In the genomic region with DNA sequence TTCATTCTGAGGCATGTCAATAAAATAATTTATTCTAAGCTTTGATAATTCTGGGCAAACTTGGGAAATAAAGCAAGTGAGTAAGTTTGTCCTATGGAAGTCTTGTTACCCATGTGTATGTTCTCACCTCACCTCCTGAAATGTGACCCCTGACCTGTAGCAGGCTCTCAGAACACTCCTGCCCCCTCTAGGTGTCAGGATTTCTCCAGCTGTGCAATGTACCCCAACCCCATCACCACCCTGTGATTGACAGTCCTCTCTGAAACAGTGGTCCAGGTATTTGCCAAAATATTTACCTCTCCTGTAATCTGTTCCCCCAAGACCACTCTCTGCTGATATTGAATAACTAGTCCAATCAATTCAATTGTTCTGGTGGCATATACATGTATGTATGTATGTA, we compare ENCODE assay signal across 1 cellular context.
TF ChIP-seq lines count a peak whose summit lies in the region.

No MANE protein-coding gene starts in this region.

TF ChIP-seq in GM23338, 12 proteins besides CTCF, POLR2A, EP300 and RAD21:
- TF ChIP-seq, protein P1, sequence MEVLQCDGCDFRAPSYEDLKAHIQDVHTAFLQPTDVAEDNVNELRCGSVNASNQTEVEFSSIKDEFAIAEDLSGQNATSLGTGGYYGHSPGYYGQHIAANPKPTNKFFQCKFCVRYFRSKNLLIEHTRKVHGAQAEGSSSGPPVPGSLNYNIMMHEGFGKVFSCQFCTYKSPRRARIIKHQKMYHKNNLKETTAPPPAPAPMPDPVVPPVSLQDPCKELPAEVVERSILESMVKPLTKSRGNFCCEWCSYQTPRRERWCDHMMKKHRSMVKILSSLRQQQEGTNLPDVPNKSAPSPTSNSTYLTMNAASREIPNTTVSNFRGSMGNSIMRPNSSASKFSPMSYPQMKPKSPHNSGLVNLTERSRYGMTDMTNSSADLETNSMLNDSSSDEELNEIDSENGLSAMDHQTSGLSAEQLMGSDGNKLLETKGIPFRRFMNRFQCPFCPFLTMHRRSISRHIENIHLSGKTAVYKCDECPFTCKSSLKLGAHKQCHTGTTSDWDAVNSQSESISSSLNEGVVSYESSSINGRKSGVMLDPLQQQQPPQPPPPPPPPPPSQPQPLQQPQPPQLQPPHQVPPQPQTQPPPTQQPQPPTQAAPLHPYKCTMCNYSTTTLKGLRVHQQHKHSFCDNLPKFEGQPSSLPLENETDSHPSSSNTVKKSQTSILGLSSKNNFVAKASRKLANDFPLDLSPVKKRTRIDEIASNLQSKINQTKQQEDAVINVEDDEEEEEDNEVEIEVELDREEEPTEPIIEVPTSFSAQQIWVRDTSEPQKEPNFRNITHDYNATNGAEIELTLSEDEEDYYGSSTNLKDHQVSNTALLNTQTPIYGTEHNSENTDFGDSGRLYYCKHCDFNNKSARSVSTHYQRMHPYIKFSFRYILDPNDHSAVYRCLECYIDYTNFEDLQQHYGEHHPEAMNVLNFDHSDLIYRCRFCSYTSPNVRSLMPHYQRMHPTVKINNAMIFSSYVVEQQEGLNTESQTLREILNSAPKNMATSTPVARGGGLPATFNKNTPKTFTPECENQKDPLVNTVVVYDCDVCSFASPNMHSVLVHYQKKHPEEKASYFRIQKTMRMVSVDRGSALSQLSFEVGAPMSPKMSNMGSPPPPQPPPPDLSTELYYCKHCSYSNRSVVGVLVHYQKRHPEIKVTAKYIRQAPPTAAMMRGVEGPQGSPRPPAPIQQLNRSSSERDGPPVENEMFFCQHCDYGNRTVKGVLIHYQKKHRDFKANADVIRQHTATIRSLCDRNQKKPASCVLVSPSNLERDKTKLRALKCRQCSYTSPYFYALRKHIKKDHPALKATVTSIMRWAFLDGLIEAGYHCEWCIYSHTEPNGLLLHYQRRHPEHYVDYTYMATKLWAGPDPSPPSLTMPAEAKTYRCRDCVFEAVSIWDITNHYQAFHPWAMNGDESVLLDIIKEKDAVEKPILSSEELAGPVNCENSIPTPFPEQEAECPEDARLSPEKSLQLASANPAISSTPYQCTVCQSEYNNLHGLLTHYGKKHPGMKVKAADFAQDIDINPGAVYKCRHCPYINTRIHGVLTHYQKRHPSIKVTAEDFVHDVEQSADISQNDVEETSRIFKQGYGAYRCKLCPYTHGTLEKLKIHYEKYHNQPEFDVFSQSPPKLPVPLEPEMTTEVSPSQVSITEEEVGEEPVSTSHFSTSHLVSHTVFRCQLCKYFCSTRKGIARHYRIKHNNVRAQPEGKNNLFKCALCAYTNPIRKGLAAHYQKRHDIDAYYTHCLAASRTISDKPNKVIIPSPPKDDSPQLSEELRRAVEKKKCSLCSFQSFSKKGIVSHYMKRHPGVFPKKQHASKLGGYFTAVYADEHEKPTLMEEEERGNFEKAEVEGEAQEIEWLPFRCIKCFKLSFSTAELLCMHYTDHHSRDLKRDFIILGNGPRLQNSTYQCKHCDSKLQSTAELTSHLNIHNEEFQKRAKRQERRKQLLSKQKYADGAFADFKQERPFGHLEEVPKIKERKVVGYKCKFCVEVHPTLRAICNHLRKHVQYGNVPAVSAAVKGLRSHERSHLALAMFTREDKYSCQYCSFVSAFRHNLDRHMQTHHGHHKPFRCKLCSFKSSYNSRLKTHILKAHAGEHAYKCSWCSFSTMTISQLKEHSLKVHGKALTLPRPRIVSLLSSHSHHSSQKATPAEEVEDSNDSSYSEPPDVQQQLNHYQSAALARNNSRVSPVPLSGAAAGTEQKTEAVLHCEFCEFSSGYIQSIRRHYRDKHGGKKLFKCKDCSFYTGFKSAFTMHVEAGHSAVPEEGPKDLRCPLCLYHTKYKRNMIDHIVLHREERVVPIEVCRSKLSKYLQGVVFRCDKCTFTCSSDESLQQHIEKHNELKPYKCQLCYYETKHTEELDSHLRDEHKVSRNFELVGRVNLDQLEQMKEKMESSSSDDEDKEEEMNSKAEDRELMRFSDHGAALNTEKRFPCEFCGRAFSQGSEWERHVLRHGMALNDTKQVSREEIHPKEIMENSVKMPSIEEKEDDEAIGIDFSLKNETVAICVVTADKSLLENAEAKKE (CRISPR knock-in tag; IDR thresholded peaks at IDR 0.05) = no peak
- TF ChIP-seq ZNF114 (CRISPR knock-in tag; IDR thresholded peaks at IDR 0.05) (no peak), CREB1 (CRISPR knock-in tag; IDR thresholded peaks at IDR 0.05; ENCODE audit: low read depth) (no peak), STAT1 (IDR thresholded peaks at IDR 0.05; ENCODE audit: unreplicated experiment) (no peak), NANOG (IDR thresholded peaks at IDR 0.05; ENCODE audit: borderline replicate concordance) (no peak), EZH2phosphoT487 (IDR thresholded peaks at IDR 0.05; ENCODE audit: unreplicated experiment) (no peak), POLR2AphosphoS5 (IDR thresholded peaks at IDR 0.05; ENCODE audit: low read depth) (no peak), EZH2 (IDR thresholded peaks at IDR 0.05; ENCODE audit: low read depth, unreplicated experiment) (no peak), JUNB (IDR thresholded peaks at IDR 0.05; ENCODE audit: unreplicated experiment) (no peak), ZNF331 (CRISPR knock-in tag; IDR thresholded peaks at IDR 0.05; ENCODE audit: low read depth) (no peak)
- TF ChIP-seq, protein P2, sequence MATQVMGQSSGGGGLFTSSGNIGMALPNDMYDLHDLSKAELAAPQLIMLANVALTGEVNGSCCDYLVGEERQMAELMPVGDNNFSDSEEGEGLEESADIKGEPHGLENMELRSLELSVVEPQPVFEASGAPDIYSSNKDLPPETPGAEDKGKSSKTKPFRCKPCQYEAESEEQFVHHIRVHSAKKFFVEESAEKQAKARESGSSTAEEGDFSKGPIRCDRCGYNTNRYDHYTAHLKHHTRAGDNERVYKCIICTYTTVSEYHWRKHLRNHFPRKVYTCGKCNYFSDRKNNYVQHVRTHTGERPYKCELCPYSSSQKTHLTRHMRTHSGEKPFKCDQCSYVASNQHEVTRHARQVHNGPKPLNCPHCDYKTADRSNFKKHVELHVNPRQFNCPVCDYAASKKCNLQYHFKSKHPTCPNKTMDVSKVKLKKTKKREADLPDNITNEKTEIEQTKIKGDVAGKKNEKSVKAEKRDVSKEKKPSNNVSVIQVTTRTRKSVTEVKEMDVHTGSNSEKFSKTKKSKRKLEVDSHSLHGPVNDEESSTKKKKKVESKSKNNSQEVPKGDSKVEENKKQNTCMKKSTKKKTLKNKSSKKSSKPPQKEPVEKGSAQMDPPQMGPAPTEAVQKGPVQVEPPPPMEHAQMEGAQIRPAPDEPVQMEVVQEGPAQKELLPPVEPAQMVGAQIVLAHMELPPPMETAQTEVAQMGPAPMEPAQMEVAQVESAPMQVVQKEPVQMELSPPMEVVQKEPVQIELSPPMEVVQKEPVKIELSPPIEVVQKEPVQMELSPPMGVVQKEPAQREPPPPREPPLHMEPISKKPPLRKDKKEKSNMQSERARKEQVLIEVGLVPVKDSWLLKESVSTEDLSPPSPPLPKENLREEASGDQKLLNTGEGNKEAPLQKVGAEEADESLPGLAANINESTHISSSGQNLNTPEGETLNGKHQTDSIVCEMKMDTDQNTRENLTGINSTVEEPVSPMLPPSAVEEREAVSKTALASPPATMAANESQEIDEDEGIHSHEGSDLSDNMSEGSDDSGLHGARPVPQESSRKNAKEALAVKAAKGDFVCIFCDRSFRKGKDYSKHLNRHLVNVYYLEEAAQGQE (IDR thresholded peaks at IDR 0.05; ENCODE audit: unreplicated experiment) = no peak
- TF ChIP-seq, protein P3, sequence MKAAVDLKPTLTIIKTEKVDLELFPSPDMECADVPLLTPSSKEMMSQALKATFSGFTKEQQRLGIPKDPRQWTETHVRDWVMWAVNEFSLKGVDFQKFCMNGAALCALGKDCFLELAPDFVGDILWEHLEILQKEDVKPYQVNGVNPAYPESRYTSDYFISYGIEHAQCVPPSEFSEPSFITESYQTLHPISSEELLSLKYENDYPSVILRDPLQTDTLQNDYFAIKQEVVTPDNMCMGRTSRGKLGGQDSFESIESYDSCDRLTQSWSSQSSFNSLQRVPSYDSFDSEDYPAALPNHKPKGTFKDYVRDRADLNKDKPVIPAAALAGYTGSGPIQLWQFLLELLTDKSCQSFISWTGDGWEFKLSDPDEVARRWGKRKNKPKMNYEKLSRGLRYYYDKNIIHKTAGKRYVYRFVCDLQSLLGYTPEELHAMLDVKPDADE (IDR thresholded peaks at IDR 0.05) = no peak
